In the genomic region with DNA sequence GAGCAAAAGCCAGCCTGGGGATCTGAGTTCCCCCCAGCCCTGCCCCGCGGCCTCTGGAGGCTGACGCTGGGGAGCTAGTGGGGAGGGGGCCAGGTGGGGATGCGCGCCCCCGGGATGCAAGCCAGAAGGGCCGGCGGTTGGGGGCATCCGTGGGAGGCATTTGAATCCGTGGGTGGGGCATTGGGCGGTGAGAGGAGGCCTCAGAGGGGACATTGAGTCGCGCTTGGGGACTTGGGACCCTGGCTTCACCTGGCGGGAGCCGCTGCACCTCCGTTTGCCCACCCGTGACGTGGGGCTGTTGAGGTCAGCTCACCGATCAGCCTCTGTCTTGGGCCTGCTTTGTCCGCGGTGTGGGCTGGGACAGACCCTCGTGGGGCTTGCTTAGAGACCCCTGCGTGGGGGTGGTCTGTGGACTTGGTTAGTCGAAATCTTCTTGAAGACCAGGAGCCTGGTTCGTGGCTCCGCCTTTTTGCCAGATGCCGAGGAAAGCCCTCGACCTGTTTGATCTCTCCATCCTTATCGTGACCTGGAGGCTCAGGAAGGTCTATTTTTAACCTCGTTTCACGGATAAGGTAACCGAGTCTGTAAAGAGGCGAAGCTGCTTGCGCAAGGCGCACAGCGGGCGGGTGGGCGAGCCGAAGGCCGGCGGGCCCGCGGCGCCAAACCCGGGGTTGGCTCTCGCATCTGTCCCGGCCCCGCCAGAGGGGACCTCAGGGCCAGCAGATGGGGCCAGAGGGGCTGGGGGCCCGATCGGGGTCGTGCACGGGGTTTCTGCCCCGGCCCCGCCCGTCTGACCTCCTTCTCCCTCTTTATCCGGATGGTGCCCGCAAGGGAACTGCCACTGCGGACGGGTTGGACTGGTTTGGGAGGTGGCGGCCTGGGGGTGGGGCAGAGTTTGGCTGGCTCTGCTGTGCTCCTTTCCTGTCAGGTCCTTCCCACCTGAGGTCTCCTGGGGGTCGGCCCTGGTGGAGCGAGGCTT, we compare ENCODE assay signal across 9 cellular contexts. TPM values are rescaled to one million over a fixed set of nuclear protein-coding genes. Genes with fewer than 3 reads are reported as not detected.
DNase-seq lines count a peak whose midpoint lies in the region; ATAC-seq and TF ChIP-seq lines count a peak whose summit lies in the region.
"Had no signal": no experiment of that assay in that cellular context is flagged by ENCODE, and none has a peak within 500 bp of the region (broad histone marks: within the 10 kb centered on the region; RNA-seq: fewer than 3 reads in every experiment).

No MANE protein-coding gene starts in this region.

- no peak overlapping the region for H3K27ac Mint-ChIP-seq in chondrocyte (ENCODE audit: unreplicated experiment)

- H3K4me3 ChIP-seq in AG04450 (ENCODE audit: low read depth, low read length) (peak overlapping the region; percentile 57), mesodermal cell (ENCODE audit: extremely low read depth, insufficient read depth, low read length, poor library complexity, severe bottlenecking) (peak overlapping the region; percentile 27)

- H3K27me3 Mint-ChIP-seq in chondrocyte (ENCODE audit: low read depth): peaks cover 7% of the 10 kb centered on the region

- no peak overlapping the region for H3K4me3 Mint-ChIP-seq in chondrocyte (ENCODE audit: unreplicated experiment)

- peaks cover 4% of the 10 kb centered on the region for H3K9me3 Mint-ChIP-seq in chondrocyte (ENCODE audit: low read depth)

- peaks cover 17% of the 10 kb centered on the region for H3K4me1 ChIP-seq in mesodermal cell (ENCODE audit: control insufficient read depth, insufficient read depth, low read length, poor library complexity, severe bottlenecking)

- H3K27ac ChIP-seq in AG04450 (ENCODE audit: low read depth, low read length) (no peak overlapping the region), mesodermal cell (ENCODE audit: low read depth, low read length, severe bottlenecking) (no peak overlapping the region)

- no peaks in the 10 kb centered on the region for H3K36me3 ChIP-seq in mesodermal cell (ENCODE audit: control insufficient read depth, insufficient read depth, low read length)

- 6 to 7% methylated on average over 46 to 51 of the region's 62 CpGs for WGBS in mesodermal cell (ENCODE audit: insufficient coverage in 2 of 2), 2 experiments

- DNase-seq in AG04450 (ENCODE audit: low read depth, low spot score) (no peak), HT-29 (ENCODE audit: low spot score) (peak; percentile 81), chondrocyte (ENCODE audit: low spot score) (peak; percentile 78), DMS 273 (lab: John Stamatoyannopoulos, UW; ENCODE audit: unreplicated experiment) (no peak)
- no peak for DNase-seq in stimulated activated naive CD4-positive, alpha-beta T cell treated with Interleukin-2 at 50 U/mL for 16 hours (lab: John Stamatoyannopoulos, UW)
- DNase-seq: NCI-H1930 had no signal

- no peak for ATAC-seq in HG03045 (IDR thresholded peaks at IDR 0.05; ENCODE audit: unreplicated experiment)
- ATAC-seq in HG03439 (IDR thresholded peaks at IDR 0.05; ENCODE audit: unreplicated experiment): no peak

- POLR2A ChIA-PET in AG04450 (lab: Yijun Ruan, JAX): interaction anchor here (0.6 kb wide), 1 partner anchor 12 kb away, joined by 7 read pairs; no protein-coding TSS in a partner anchor

- H3K4me1 Mint-ChIP-seq in chondrocyte (ENCODE audit: low read depth): peaks cover 8% of the 10 kb centered on the region

- H3K9me3 ChIP-seq in AG04450 (ENCODE audit: control insufficient read depth, insufficient read depth, low read length): no peaks in the 10 kb centered on the region; the same call in 1 of the 2 replicates
- no peaks in the 10 kb centered on the region for H3K9me3 ChIP-seq in mesodermal cell (ENCODE audit: control insufficient read depth, low read length)

- CTCF ChIA-PET in AG04450 (lab: Charles Lee): no interaction called here

- no peaks in the 10 kb centered on the region for H3K36me3 Mint-ChIP-seq in chondrocyte (ENCODE audit: low read depth)

- H3K27me3 ChIP-seq in AG04450 (ENCODE audit: control insufficient read depth, insufficient read depth, low read length): no peaks in the 10 kb centered on the region

- TF ChIP-seq CTCF in AG04450 (IDR thresholded peaks at IDR 0.05; ENCODE audit: low read depth, low read length) (no peak), chondrocyte (IDR thresholded peaks at IDR 0.05) (no peak)

RNA-seq across cellular contexts. Expression of a gene that starts 8.3 kb away (rescaled TPM):
- polyA plus RNA-seq in AG04450 (2011; rRNA removed): 1.9 and 2.0 TPM in 2 replicates
- polyA minus RNA-seq in AG04450 (2011; rRNA and poly(A)+ RNA removed): 0.83 and 1.0 TPM in 2 replicates
- total RNA-seq in HT-29 (2014; rRNA removed; shearing (Covaris generic)): 34.5 and 37.1 TPM in 2 replicates
- total RNA-seq in chondrocyte: 2.0 to 2.6 TPM (median 2.4 TPM) in 3 replicates
- polyA plus RNA-seq in mesodermal cell (2013, experiment 1 of 2): 7.0 TPM
- 5.3 TPM for polyA plus RNA-seq in mesodermal cell (2013, experiment 2 of 2)

Comparison
In these comparisons a context has a peak if more than half of its experiments do, and no peak if none do; other contexts are left out.
1. DNase-seq: peak in HT-29 (single experiment) and chondrocyte (single experiment); none in AG04450 (single experiment), stimulated activated naive CD4-positive, alpha-beta T cell treated with Interleukin-2 at 50 U/mL for 16 hours (single experiment) and DMS 273 (single experiment).